Comparison of ENCODE assay signal across 8 cellular contexts in the genomic region with DNA sequence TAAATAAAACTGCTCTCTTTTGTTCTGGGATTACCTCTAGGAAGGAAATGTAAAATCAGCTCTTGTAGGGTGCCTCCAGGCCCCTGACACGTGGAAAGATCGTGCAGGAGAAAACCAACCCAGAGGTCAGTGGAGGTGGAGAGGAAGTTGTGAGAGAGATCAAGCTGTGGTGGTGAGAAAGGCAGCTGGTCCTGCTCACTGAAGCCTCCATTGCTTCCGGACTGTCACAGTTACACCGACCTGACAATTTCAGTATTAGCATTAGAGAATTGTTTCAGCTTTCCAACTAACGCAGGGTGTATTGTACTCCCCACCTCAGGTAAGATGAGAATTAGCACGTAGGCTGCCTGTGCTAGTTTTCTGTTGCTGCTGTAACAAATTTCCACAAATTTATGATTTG.
DNase-seq lines count a peak whose midpoint lies in the region; ATAC-seq lines count a peak whose summit lies in the region.

No MANE protein-coding gene starts in this region.

- DNase-seq in left kidney (ENCODE audit: low read depth, low spot score), result peak; percentile 1

- ATAC-seq in GM18873 (IDR thresholded peaks at IDR 0.05; ENCODE audit: low FRiP score, unreplicated experiment), result peak; percentile 75
- ATAC-seq in GM19452 (IDR thresholded peaks at IDR 0.05; ENCODE audit: unreplicated experiment), result peak; percentile 94
- peak; percentile 68 for ATAC-seq in GM21717 (IDR thresholded peaks at IDR 0.05; ENCODE audit: unreplicated experiment)
- peak; percentile 48 for ATAC-seq in HG02763 (IDR thresholded peaks at IDR 0.05; ENCODE audit: unreplicated experiment)
- peak; percentile 93 for ATAC-seq in HG03066 (IDR thresholded peaks at IDR 0.05; ENCODE audit: low read depth, unreplicated experiment)
- peak; percentile 86 for ATAC-seq in HG03342 (IDR thresholded peaks at IDR 0.05; ENCODE audit: unreplicated experiment)
- peak; percentile 92 for ATAC-seq in HG03565 (IDR thresholded peaks at IDR 0.05; ENCODE audit: unreplicated experiment)

Comparison
In these comparisons a context has a peak if more than half of its experiments do, and no peak if none do; other contexts are left out.
1. Peak in every context shown above with its lines: DNase-seq and ATAC-seq.